In the genomic region with DNA sequence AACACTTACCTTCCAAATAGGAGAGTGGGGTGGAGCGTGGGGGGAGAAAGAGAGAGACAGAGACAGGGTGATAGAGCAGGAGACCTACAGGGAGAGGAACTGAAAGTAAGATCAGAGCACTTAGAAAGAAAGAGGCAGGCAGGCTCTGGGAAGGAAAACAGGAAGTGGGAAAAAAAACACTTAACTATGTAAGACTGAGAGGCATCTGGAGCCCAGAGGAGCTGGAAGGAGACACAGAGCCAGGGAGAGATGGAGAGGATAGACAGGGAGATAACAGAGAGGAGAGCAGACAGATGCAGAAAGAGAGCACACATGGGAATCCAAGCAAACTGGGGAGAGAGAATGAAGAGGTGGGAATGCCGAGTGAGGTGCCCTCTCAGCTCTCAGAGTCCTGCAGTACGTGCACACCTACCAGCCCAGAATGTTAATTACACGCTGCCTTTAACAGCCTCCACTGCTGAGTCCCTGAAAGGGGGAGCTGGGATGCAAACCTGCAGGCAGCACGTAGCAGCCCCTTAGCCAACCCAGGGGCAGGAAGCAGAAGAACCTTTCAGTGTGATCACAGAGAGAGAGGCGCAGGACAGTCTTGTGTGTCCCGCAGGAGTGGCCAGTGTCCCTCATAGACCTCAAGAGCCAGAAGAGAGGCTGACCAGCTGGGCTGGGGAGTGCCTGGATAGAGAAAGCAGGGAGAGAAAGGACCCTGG, we compare ENCODE assay signal across 8 cellular contexts.
DNase-seq lines count a peak whose midpoint lies in the region; ATAC-seq and TF ChIP-seq lines count a peak whose summit lies in the region.

No MANE protein-coding gene starts in this region.

- 43% methylated on average over 7 of the region's 7 CpGs for WGBS in prostate gland

- no peaks in the 10 kb centered on the region for H3K9me3 Mint-ChIP-seq in nephron progenitor cell

- peak; percentile 81 for DNase-seq in EH (ENCODE audit: low read depth)
- DNase-seq in NCI-H2171 treated with DMSO at 0.1 percent for 48 hours (lab: John Stamatoyannopoulos, UW) = peak; percentile 79
- no peak for DNase-seq in coronary artery (ENCODE audit: low spot score)
- no peak for DNase-seq in nephron progenitor cell
- no peak for DNase-seq in prostate gland (ENCODE audit: low spot score)

- no peaks in the 10 kb centered on the region for H3K36me3 ChIP-seq in prostate gland

- H3K4me1 ChIP-seq in prostate gland (replicated peaks) = no peaks in the 10 kb centered on the region

- H3K27me3 Mint-ChIP-seq in nephron progenitor cell (ENCODE audit: low read depth, poor library complexity) = peaks cover 10% of the 10 kb centered on the region

- H3K9me3 ChIP-seq in prostate gland = no peaks in the 10 kb centered on the region

- H3K27ac ChIP-seq in coronary artery (no peak overlapping the region), prostate gland (no peak overlapping the region)

- H3K4me1 Mint-ChIP-seq in nephron progenitor cell = peaks cover 67% of the 10 kb centered on the region

- intact Hi-C loops in prostate gland (cut with DNase I) = no loop called here

- peak overlapping the region; percentile 68 for H3K27ac Mint-ChIP-seq in nephron progenitor cell

- peak overlapping the region; percentile 57 for H3K4me3 Mint-ChIP-seq in nephron progenitor cell

- H3K4me3 ChIP-seq in coronary artery (peak overlapping the region; percentile 51), prostate gland (no peak overlapping the region)

- no peak for TF ChIP-seq CTCF in coronary artery (IDR thresholded peaks at IDR 0.05)
- TF ChIP-seq CTCF in nephron progenitor cell (IDR thresholded peaks at IDR 0.05) = no peak
- no peak for TF ChIP-seq CTCF in prostate gland (IDR thresholded peaks at IDR 0.05)

- no peaks in the 10 kb centered on the region for H3K27me3 ChIP-seq in prostate gland (replicated peaks; ENCODE audit: insufficient read depth)

- ATAC-seq in GM21576 (IDR thresholded peaks at IDR 0.05; ENCODE audit: unreplicated experiment) (peak; percentile 60), HG03520 (IDR thresholded peaks at IDR 0.05; ENCODE audit: unreplicated experiment) (no peak), HG03521 (IDR thresholded peaks at IDR 0.05; ENCODE audit: unreplicated experiment) (no peak)

- H3K36me3 Mint-ChIP-seq in nephron progenitor cell (ENCODE audit: low read depth) = no peaks in the 10 kb centered on the region

- TF ChIP-seq POLR2A in prostate gland (IDR thresholded peaks at IDR 0.05) = no peak

Comparison
In these comparisons a context has a peak if more than half of its experiments do, and no peak if none do; other contexts are left out.
1. DNase-seq: peak in EH (single experiment) and NCI-H2171 treated with DMSO at 0.1 percent for 48 hours (single experiment); none in coronary artery (single experiment), nephron progenitor cell (single experiment) and prostate gland (single experiment).